Comparison of ENCODE assay signal across 8 cellular contexts in the genomic region with DNA sequence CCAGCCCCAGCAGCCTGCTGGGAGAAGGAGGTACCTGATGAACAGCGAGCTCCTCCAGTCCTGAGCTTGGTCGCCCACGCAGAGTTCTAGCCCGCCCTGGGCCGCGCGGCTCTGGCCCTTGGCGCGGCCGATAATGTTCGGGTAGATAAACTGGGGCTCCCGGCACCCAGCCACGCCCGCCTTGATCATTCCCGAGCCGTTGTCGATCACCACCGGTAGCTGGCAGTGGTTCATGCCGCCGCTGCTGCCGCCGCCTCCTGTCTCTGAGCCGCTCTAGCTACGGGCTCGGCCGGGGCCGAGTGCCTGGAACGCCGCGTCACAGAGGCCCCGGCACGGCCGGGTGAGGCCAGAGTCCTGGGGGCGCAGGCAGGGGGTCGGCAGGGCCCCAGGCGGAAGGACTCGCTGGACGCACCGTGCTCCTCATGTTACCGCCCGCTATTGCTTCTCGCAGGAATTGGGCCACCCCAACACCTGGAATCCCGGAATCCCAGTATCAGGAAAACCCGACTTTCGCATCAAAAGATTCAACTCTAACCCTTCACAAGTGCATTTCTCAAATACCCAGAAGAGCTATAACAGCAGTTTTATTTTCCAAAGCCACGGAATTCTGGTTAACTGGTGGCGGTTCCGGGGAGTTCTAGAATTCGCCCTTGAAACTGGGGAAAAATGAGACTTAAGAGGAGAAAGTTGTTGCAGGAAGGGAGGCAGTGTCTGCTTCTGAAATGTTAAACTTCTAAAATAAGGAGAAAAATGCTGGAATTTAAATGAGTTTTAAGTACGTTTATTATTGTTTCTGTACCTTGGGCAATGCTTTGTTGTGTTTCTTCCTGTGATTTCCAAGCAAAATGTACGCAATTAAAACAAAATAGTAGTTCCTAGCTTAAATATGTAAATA. TPM values are rescaled to one million over a fixed set of nuclear protein-coding genes. Genes with fewer than 3 reads are reported as not detected.
A peak's percentile ranks its signal among the peaks of the same experiment; 100 is the strongest.
DNase-seq lines count a peak whose midpoint lies in the region; ATAC-seq and TF ChIP-seq lines count a peak whose summit lies in the region.

A gene (minus strand): TSS at position 275 of the 895 bp plus-strand sequence. CDS start 41 bp downstream, at position 234.

- H3K9me3 ChIP-seq in CD4-positive, alpha-beta T cell (ENCODE audit: control insufficient read depth, low read length), result no peaks in the 10 kb centered on the region
- H3K9me3 ChIP-seq in right cardiac atrium (ENCODE audit: control insufficient read depth, low read length), result no peaks in the 10 kb centered on the region
- no peaks in the 10 kb centered on the region for H3K9me3 ChIP-seq in aorta (ENCODE audit: control insufficient read depth, low read length)

- POLR2A ChIA-PET in CD4-positive, alpha-beta T cell (lab: Charles Lee), result interaction anchor here (0.6 to 1.8 kb wide), 4 partner anchors 43 to 588 kb away, joined by 3 to 6 read pairs (median 3); a partner anchor contains a TSS
- POLR2A ChIA-PET in T-cell (lab: Charles Lee), result interaction anchor here in 1 of 2 donors (0.6 kb wide), 1 partner anchor 252 kb away, joined by 10 read pairs; no protein-coding TSS in a partner anchor

- TF ChIP-seq CTCF in CD4-positive, alpha-beta T cell (IDR thresholded peaks at IDR 0.05), result no peak
- TF ChIP-seq CTCF in progenitor cell of endocrine pancreas (IDR thresholded peaks at IDR 0.05; ENCODE audit: unreplicated experiment), result no peak

- CTCF ChIA-PET in CD4-positive, alpha-beta T cell (lab: Charles Lee), result interaction anchor here (0.8 kb wide), 1 partner anchor 197 kb away, joined by 3 read pairs; a partner anchor contains a TSS
- CTCF ChIA-PET in T-cell (lab: Charles Lee), result interaction anchor here (0.6 to 1.0 kb wide), 4 partner anchors 44 to 1066 kb away, joined by 4 to 7 read pairs (median 4); a partner anchor contains a TSS

- peaks cover 35% of the 10 kb centered on the region for H3K36me3 Mint-ChIP-seq in CD4-positive, alpha-beta T cell (ENCODE audit: low read depth)
- H3K36me3 Mint-ChIP-seq in T-cell (no peaks in the 10 kb centered on the region), progenitor cell of endocrine pancreas (ENCODE audit: insufficient read depth) (peaks cover 6% of the 10 kb centered on the region)

- H3K27ac Mint-ChIP-seq in CD4-positive, alpha-beta T cell, result peak within 1 kb of the TSS; percentile 75
- H3K27ac Mint-ChIP-seq in T-cell (peak within 1 kb of the TSS; percentile 83 to 84), progenitor cell of endocrine pancreas (peak within 1 kb of the TSS; percentile 97)

- ATAC-seq in CD4-positive, alpha-beta T cell (ENCODE audit: poor library complexity), result no peak
- ATAC-seq in GM21381 (IDR thresholded peaks at IDR 0.05; ENCODE audit: unreplicated experiment) (peak; percentile 23), T-cell (replicated peaks in 1 of 4) (peak in 1 of 4 experiments; percentile 10), right cardiac atrium (peak; percentile 15 to 34), aorta (ENCODE audit: low FRiP score) (peak; percentile 33)

- H3K27me3 ChIP-seq in CD4-positive, alpha-beta T cell (ENCODE audit: control insufficient read depth, insufficient read depth, low read length), result no peaks in the 10 kb centered on the region
- no peaks in the 10 kb centered on the region for H3K27me3 ChIP-seq in right cardiac atrium (ENCODE audit: control insufficient read depth, insufficient read depth)
- H3K27me3 ChIP-seq in aorta (ENCODE audit: control insufficient read depth in 1 of 2, insufficient read depth in 2 of 2, low read length in 1 of 2), result no peaks in the 10 kb centered on the region

- H3K4me1 Mint-ChIP-seq in CD4-positive, alpha-beta T cell (ENCODE audit: low read depth), result peaks cover 49% of the 10 kb centered on the region
- peaks cover 19 to 38% (median 29%) of the 10 kb centered on the region in 3 donors for H3K4me1 Mint-ChIP-seq in T-cell
- H3K4me1 Mint-ChIP-seq in progenitor cell of endocrine pancreas (ENCODE audit: low read depth), result peaks cover 12% of the 10 kb centered on the region

- H3K27me3 Mint-ChIP-seq in CD4-positive, alpha-beta T cell, result peaks cover 12% of the 10 kb centered on the region
- H3K27me3 Mint-ChIP-seq in T-cell (no peaks in the 10 kb centered on the region), progenitor cell of endocrine pancreas (no peaks in the 10 kb centered on the region)

- H3K4me3 ChIP-seq in Jurkat, Clone E6-1 (ENCODE audit: low read length), result peak within 1 kb of the TSS; percentile 64
- H3K4me3 ChIP-seq in right cardiac atrium (ENCODE audit: low read length), result peak within 1 kb of the TSS; percentile 91
- peak within 1 kb of the TSS; percentile 62 to 67 for H3K4me3 ChIP-seq in aorta (ENCODE audit: low read length in 2 of 2)

- peak; percentile 33 to 64 (median 49) for DNase-seq in CD4-positive, alpha-beta T cell
- no peak for DNase-seq in Jurkat, Clone E6-1 (ENCODE audit: low read depth, low spot score)
- DNase-seq in T-cell (peak in 33 of 34 experiments; percentile 19 to 64 (median 44)), amygdala (lab: John Stamatoyannopoulos, UW) (peak in 47 of 56 donors; percentile 3 to 83 (median 36)), right cardiac atrium (peak; percentile 78 to 91 (median 90)), progenitor cell of endocrine pancreas (ENCODE audit: low spot score, unreplicated experiment) (peak; percentile 67), aorta (peak; percentile 83 to 89)

- H3K4me1 ChIP-seq in right cardiac atrium (ENCODE audit: control insufficient read depth, insufficient read depth, low read length) (no peaks in the 10 kb centered on the region), aorta (ENCODE audit: control insufficient read depth in 1 of 2, insufficient read depth in 2 of 2, low read length in 2 of 2) (peaks cover 0 to 5% of the 10 kb centered on the region in 2 donors)

- no peak within 1 kb of the TSS for H3K27ac ChIP-seq in CD4-positive, alpha-beta T cell (ENCODE audit: low read depth, low read length)
- H3K27ac ChIP-seq in right cardiac atrium (ENCODE audit: low read length), result peak within 1 kb of the TSS; percentile 94
- peak within 1 kb of the TSS; percentile 71 to 83 for H3K27ac ChIP-seq in aorta (ENCODE audit: low read depth in 1 of 2, low read length in 2 of 2)

- no peaks in the 10 kb centered on the region for H3K36me3 ChIP-seq in aorta (ENCODE audit: control insufficient read depth in 1 of 2, insufficient read depth in 2 of 2, low read length in 1 of 2)

- WGBS in right cardiac atrium, result 9% methylated on average over 51 of the region's 51 CpGs
- 1% methylated on average over 50 to 51 of the region's 51 CpGs for WGBS in aorta, 2 donors

- H3K4me3 Mint-ChIP-seq in CD4-positive, alpha-beta T cell, result peak within 1 kb of the TSS; percentile 94
- H3K4me3 Mint-ChIP-seq in T-cell, result peak within 1 kb of the TSS; percentile 82 to 87 (median 86)
- H3K4me3 Mint-ChIP-seq in progenitor cell of endocrine pancreas (ENCODE audit: low read depth), result peak within 1 kb of the TSS; percentile 87

- intact Hi-C loops in CD4-positive, alpha-beta T cell (cut with DNase I, micrococcal nuclease), result loop anchor here (5.0 to 10.0 kb wide), 5 partner anchors 43 to 1103 kb away; a partner anchor contains a TSS
- intact Hi-C loops in right cardiac atrium (cut with DNase I), result no loop called here
- intact Hi-C loops in aorta (cut with DNase I), result loop anchor here (5.0 to 10.0 kb wide), 5 partner anchors 102 to 1675 kb away; a partner anchor contains a TSS

- H3K9me3 Mint-ChIP-seq in CD4-positive, alpha-beta T cell, result no peaks in the 10 kb centered on the region
- H3K9me3 Mint-ChIP-seq in T-cell, result peaks cover 0 to 7% (median 2%) of the 10 kb centered on the region in 3 donors
- peaks cover 9% of the 10 kb centered on the region for H3K9me3 Mint-ChIP-seq in progenitor cell of endocrine pancreas (ENCODE audit: low read depth)

RNA-seq across cellular contexts. Expression of the gene that starts here (rescaled TPM):
- total RNA-seq in CD4-positive, alpha-beta T cell, result not detected
- not detected for polyA plus RNA-seq in Jurkat, Clone E6-1 (2012; ENCODE audit: insufficient read depth, insufficient read length)
- total RNA-seq in T-cell (under 1 TPM in 2 of 5 donors, not detected in 3; 0.15 to 0.28 TPM), right cardiac atrium (1 to 10 TPM; 1.7 to 2.8 (median 2.3) TPM), progenitor cell of endocrine pancreas (2.1 and 2.6 TPM in 2 replicates), aorta (1 to 10 TPM; 1.6 to 2.1 TPM)
- polyA plus RNA-seq in right cardiac atrium (1.1 TPM), aorta (1 to 10 TPM; 1.3 to 3.9 TPM)

Comparison
In these comparisons a context has a peak if more than half of its experiments do, and no peak if none do; other contexts are left out.
1. Peak in DNase-seq in CD4-positive, alpha-beta T cell; RNA of the gene not detected or under 1 TPM.
2. Peak in DNase-seq in T-cell; RNA of the gene not detected or under 1 TPM.
3. intact Hi-C loops: an anchor here in CD4-positive, alpha-beta T cell (5.0 to 10.0 kb wide) and aorta (5.0 to 10.0 kb wide); none called in right cardiac atrium.